In the genomic region with DNA sequence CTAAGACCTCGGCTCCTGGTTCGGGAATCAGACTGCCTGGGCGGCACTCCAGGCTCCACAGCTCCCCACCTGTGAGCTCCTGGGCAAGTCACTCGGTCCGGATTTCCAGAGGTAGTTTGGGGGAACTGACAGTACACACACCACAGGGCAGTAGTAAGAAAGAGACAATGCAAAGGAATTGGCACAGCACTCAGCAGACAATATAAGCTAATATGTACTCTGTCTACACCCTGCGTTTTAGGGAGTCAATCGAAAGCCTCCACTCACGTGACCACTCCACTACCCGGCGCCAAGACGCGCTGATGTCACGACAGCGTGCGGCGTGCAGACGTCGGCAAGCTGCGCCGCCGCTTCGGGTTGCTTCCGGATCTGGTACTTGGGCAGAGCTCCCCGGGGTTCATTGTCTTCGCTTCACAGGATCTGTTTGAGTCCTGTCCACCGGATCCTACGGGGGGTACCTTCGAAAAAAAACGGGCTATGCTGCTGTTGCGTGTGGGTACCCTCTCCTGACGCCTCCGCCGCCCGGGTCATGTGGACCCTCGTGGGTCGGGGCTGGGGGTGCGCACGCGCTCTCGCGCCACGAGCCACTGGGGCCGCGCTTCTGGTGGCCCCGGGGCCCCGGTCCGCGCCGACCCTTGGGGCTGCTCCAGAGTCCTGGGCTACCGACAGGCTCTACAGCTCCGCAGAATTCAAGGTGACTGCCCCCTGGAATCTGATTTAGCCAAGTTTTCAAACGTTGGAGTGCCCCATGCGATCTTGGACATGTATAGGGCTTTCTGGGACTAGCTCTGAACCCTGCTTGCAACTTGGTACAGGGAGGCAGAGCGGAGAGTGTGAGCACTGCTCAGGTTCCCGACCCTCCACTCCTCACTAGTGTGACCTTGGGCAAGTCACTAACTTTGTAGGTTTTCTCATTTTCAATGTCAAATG, we compare ENCODE assay signal across 8 cellular contexts. TPM values are rescaled to one million over a fixed set of nuclear protein-coding genes. Genes with fewer than 3 reads are reported as not detected.
A peak's percentile ranks its signal among the peaks of the same experiment; 100 is the strongest.
DNase-seq lines count a peak whose midpoint lies in the region; ATAC-seq, FAIRE-seq and TF ChIP-seq lines count a peak whose summit lies in the region.

A gene with protein sequence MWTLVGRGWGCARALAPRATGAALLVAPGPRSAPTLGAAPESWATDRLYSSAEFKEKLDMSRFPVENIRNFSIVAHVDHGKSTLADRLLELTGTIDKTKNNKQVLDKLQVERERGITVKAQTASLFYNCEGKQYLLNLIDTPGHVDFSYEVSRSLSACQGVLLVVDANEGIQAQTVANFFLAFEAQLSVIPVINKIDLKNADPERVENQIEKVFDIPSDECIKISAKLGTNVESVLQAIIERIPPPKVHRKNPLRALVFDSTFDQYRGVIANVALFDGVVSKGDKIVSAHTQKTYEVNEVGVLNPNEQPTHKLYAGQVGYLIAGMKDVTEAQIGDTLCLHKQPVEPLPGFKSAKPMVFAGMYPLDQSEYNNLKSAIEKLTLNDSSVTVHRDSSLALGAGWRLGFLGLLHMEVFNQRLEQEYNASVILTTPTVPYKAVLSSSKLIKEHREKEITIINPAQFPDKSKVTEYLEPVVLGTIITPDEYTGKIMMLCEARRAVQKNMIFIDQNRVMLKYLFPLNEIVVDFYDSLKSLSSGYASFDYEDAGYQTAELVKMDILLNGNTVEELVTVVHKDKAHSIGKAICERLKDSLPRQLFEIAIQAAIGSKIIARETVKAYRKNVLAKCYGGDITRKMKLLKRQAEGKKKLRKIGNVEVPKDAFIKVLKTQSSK (plus strand): TSS at position 327 of the 930 bp plus-strand sequence. CDS start 203 bp downstream, at position 530.

- peaks cover 23% of the 10 kb centered on the region for H3K4me1 ChIP-seq in OCI-LY7 (ENCODE audit: insufficient read depth, low read length, poor library complexity, severe bottlenecking)
- peaks cover 18% of the 10 kb centered on the region for H3K4me1 ChIP-seq in endothelial cell of umbilical vein (ENCODE audit: control insufficient read depth, extremely low read depth, insufficient read depth, low read length)

- H4K20me1 ChIP-seq in OCI-LY7 (ENCODE audit: insufficient read depth, low read length) (peaks cover 25% of the 10 kb centered on the region; the same call in 1 of the 2 replicates), endothelial cell of umbilical vein (replicated peaks; ENCODE audit: control insufficient read depth, extremely low read depth, insufficient read depth, low read length) (no peaks in the 10 kb centered on the region)

- no peak for TF ChIP-seq CTCF in D721Med (IDR thresholded peaks at IDR 0.05; ENCODE audit: insufficient read depth, missing control alignments)
- TF ChIP-seq CTCF in OCI-LY7 (conservative IDR thresholded peaks at IDR 0.05; ENCODE audit: low read length): no peak
- TF ChIP-seq CTCF in endothelial cell of umbilical vein (IDR thresholded peaks at IDR 0.05; ENCODE audit: extremely low read depth in 1 of 2, insufficient read depth in 1 of 2, low read depth in 1 of 2, low read length in 2 of 2): no peak

- peak within 1 kb of the TSS; percentile 85 for H3K4me3 ChIP-seq in OCI-LY7 (ENCODE audit: low read depth, low read length, poor library complexity, severe bottlenecking)
- peak within 1 kb of the TSS; percentile 66 to 87 (median 68) for H3K4me3 ChIP-seq in endothelial cell of umbilical vein (replicated peaks in 1 of 3; ENCODE audit: insufficient read depth in 1 of 3, low read depth in 1 of 3, low read length in 3 of 3)

- H3K27me3 ChIP-seq in endothelial cell of umbilical vein (ENCODE audit: control insufficient read depth in 2 of 2, insufficient read depth in 2 of 2, low read length in 2 of 2): peaks cover 0 to 6% of the 10 kb centered on the region in 2 experiments

- peak; percentile 93 for TF ChIP-seq POLR2A in endothelial cell of umbilical vein (IDR thresholded peaks at IDR 0.05; ENCODE audit: low read depth, low read length)

- peak within 1 kb of the TSS; percentile 89 for H3K9ac ChIP-seq in endothelial cell of umbilical vein (replicated peaks; ENCODE audit: extremely low read depth, insufficient read depth, low read length)

- no peak for FAIRE-seq in D721Med (lab: Jason Lieb, UNC)
- FAIRE-seq in endothelial cell of umbilical vein (lab: Jason Lieb, UNC): peak; percentile 74

- ATAC-seq in GM21526 (IDR thresholded peaks at IDR 0.05; ENCODE audit: low FRiP score, unreplicated experiment): peak; percentile 96

- H3K9me3 ChIP-seq in OCI-LY7 (ENCODE audit: low read length) (no peaks in the 10 kb centered on the region), endothelial cell of umbilical vein (replicated peaks; ENCODE audit: control insufficient read depth, insufficient read depth, low read length) (no peaks in the 10 kb centered on the region)

- peak within 1 kb of the TSS; percentile 57 for H3K27ac ChIP-seq in OCI-LY7 (ENCODE audit: low read depth, low read length, poor library complexity, severe bottlenecking)
- H3K27ac ChIP-seq in endothelial cell of umbilical vein (ENCODE audit: insufficient read depth, low read depth, low read length): peak within 1 kb of the TSS; percentile 83

- H3K4me2 ChIP-seq in OCI-LY7 (ENCODE audit: low read length) (peak within 1 kb of the TSS; percentile 90), endothelial cell of umbilical vein (ENCODE audit: insufficient read depth, low read length) (peak within 1 kb of the TSS; percentile 99)

- no peaks in the 10 kb centered on the region for H3K9me2 ChIP-seq in OCI-LY7 (ENCODE audit: insufficient read depth, low read length)

- H3K79me2 ChIP-seq in OCI-LY7 (ENCODE audit: insufficient read depth, low read depth, low read length): peaks cover 30% of the 10 kb centered on the region
- H3K79me2 ChIP-seq in endothelial cell of umbilical vein (ENCODE audit: control insufficient read depth, insufficient read depth, low read length): peaks cover 27% of the 10 kb centered on the region

- dilution Hi-C loops in endothelial cell of umbilical vein (cut with MboI; ENCODE audit: extremely low pct_ligation_motif_present, low sequenced_read_pairs): no loop called here

- DNase-seq in D721Med (ENCODE audit: insufficient read length, low spot score) (peak; percentile 42), HuH-7.5 (ENCODE audit: low spot score) (peak; percentile 52), OCI-LY7 (ENCODE audit: low spot score) (peak; percentile 92), activated T-cell treated with anti-CD3 and anti-CD28 coated beads for 1 hour (ENCODE audit: low read depth) (peak; percentile 74), endothelial cell of umbilical vein (ENCODE audit: low read depth, low spot score) (peak; percentile 93), midbrain (lab: John Stamatoyannopoulos, UW) (peak; percentile 93)
- peak; percentile 76 to 78 for DNase-seq in stimulated activated CD8-positive, alpha-beta memory T cell treated with anti-CD3 and anti-CD28 coated beads, Interleukin-2, amount 100 ng/mL, for 1 hour (ENCODE audit: low read depth in 2 of 2)

- POLR2A ChIA-PET in OCI-LY7 (lab: Charles Lee) (interaction anchor here (0.6 to 3.6 kb wide), 14 partner anchors 9 to 1822 kb away, joined by 3 to 42 read pairs (median 4); a partner anchor contains a TSS), endothelial cell of umbilical vein (lab: Charles Lee) (interaction anchor here (1.4 kb wide), 1 partner anchor 15 kb away, joined by 4 read pairs; no protein-coding TSS in a partner anchor)

- CTCF ChIA-PET in OCI-LY7 (lab: Charles Lee; ENCODE audit: unreplicated experiment): no interaction called here
- CTCF ChIA-PET in endothelial cell of umbilical vein (lab: Charles Lee): interaction anchor here (0.9 to 1.6 kb wide), 6 partner anchors 9 to 229 kb away, joined by 3 to 7 read pairs (median 4); a partner anchor contains a TSS

- no peaks in the 10 kb centered on the region for H3K9me1 ChIP-seq in endothelial cell of umbilical vein (replicated peaks; ENCODE audit: control insufficient read depth, extremely low read depth, insufficient read depth, low read length)

- intact Hi-C loops in OCI-LY7 (cut with micrococcal nuclease; ENCODE audit: unreplicated experiment) (loop anchor here (1.0 kb wide), 1 partner anchor 48 kb away; a partner anchor contains a TSS), endothelial cell of umbilical vein (cut with micrococcal nuclease) (loop anchor here (1.0 kb wide), 1 partner anchor 48 kb away; a partner anchor contains a TSS)

- H2AFZ ChIP-seq in OCI-LY7 (ENCODE audit: low read length) (peak within 1 kb of the TSS; percentile 96), endothelial cell of umbilical vein (ENCODE audit: low read depth, low read length) (peak within 1 kb of the TSS; percentile 82)

- BruUV-seq in OCI-LY7 (replicated peaks; lab: Mats Ljungman, UMichigan) (no TSS peak), endothelial cell of umbilical vein (replicated peaks; lab: Mats Ljungman, UMichigan) (TSS peak; percentile 86)

- peaks cover 28% of the 10 kb centered on the region for H3K36me3 ChIP-seq in OCI-LY7 (ENCODE audit: insufficient read depth, low read length)
- peaks cover 0 to 9% of the 10 kb centered on the region in 2 experiments for H3K36me3 ChIP-seq in endothelial cell of umbilical vein (ENCODE audit: control insufficient read depth in 2 of 2, extremely low read depth in 1 of 2, insufficient read depth in 2 of 2, low read length in 2 of 2)

TF ChIP-seq in endothelial cell of umbilical vein, 7 proteins besides CTCF, POLR2A, EP300 and RAD21:
- TF ChIP-seq POLR2AphosphoS5 (IDR thresholded peaks at IDR 0.05; ENCODE audit: insufficient read depth, low read depth, low read length) (peak; percentile 94), EZH2 (IDR thresholded peaks at IDR 0.05; ENCODE audit: borderline replicate concordance, low read depth, low read length, severe bottlenecking) (no peak)
- TF ChIP-seq, protein P1, sequence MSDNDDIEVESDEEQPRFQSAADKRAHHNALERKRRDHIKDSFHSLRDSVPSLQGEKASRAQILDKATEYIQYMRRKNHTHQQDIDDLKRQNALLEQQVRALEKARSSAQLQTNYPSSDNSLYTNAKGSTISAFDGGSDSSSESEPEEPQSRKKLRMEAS (IDR thresholded peaks at IDR 0.05; ENCODE audit: insufficient read depth, insufficient read length): peak; percentile 87

RNA-seq across cellular contexts. Expression of the gene that starts here (rescaled TPM):
- total RNA-seq in OCI-LY7 (2014; rRNA removed; shearing (Covaris generic)): 24.0 and 26.6 TPM in 2 replicates
- total RNA-seq in OCI-LY7 (2022) (34.7 and 38.1 TPM in 2 replicates), endothelial cell of umbilical vein (19.9 and 20.2 TPM in 2 replicates)
- 5.0 and 5.4 TPM in 2 replicates for polyA plus RNA-seq in endothelial cell of umbilical vein
- 4.1 and 4.7 TPM in 2 replicates for polyA plus RNA-seq in endothelial cell of umbilical vein (2011; cell fraction: cytosol; rRNA removed)
- 14.7 and 18.9 TPM in 2 replicates for polyA plus RNA-seq in endothelial cell of umbilical vein (2011; cell fraction: nucleus; rRNA removed)
- 12.5 and 17.2 TPM in 2 replicates for polyA plus RNA-seq in endothelial cell of umbilical vein (2012)
- polyA minus RNA-seq in endothelial cell of umbilical vein: 4.9 TPM in 2 replicates
- 6.7 TPM for polyA minus RNA-seq in endothelial cell of umbilical vein (2011; cell fraction: cytosol; rRNA and poly(A)+ RNA removed)
- polyA minus RNA-seq in endothelial cell of umbilical vein (2011; cell fraction: nucleus; rRNA and poly(A)+ RNA removed): 14.3 and 20.8 TPM in 2 replicates

Comparison
In these comparisons a context has a peak if more than half of its experiments do, and no peak if none do; other contexts are left out.
1. Peak in every context shown above with its lines: DNase-seq, ATAC-seq, H3K4me3 ChIP-seq and H3K27ac ChIP-seq.
2. DNase-seq: peak in every context shown above with its lines; median percentile 93 in endothelial cell of umbilical vein; 93 in midbrain; 92 in OCI-LY7; 77 in stimulated activated CD8-positive, alpha-beta memory T cell treated with anti-CD3 and anti-CD28 coated beads, Interleukin-2, amount 100 ng/mL, for 1 hour; 74 in activated T-cell treated with anti-CD3 and anti-CD28 coated beads for 1 hour; 52 in HuH-7.5; 42 in D721Med.